In the genomic region with DNA sequence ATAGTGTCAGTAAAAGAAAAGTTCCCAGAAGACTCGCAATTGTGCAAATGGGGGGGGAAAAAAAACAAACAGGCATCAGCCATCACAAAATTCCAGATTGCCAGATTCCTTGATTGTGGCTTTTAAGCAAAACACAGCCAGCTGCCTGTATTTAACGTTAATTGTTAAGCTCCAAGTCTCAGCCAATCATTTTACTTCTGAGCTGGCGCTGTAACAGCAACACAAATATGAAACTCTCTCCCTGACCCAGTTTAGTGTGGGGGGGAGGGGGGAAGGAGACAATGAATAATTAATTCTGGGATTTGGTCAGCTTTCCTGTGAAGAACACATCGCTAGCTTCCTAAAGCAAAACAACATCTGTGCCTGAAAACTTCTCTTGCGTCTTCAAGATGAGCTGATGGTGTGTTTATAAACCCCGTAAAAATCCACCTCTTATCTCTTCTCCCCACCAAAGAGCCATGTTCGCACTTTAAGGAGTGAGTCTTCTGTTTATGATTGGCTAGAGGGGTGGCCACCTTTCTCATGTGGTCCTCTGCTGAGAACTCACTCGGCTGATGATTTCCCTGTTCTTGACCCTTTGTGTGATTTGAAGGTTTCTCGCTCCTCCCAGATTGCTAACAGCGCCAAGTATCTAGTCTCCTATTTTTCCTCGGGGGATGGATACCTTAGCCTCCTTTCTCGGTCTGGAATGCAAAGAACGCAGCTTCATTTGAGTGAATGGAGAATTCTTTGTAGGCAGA, we compare ENCODE assay signal across 8 cellular contexts.
DNase-seq lines count a peak whose midpoint lies in the region; ATAC-seq and TF ChIP-seq lines count a peak whose summit lies in the region.

No MANE protein-coding gene starts in this region.

- no peak for ATAC-seq in natural killer cell treated with Interleukin-12 subunit alpha and Interleukin-12 subunit beta and Interleukin-15 and Interleukin-18, amount 100 ng/mL, for 72 hours
- no peak for ATAC-seq in HG02759 (IDR thresholded peaks at IDR 0.05; ENCODE audit: unreplicated experiment)
- ATAC-seq in HG02623 (IDR thresholded peaks at IDR 0.05; ENCODE audit: unreplicated experiment), result no peak
- ATAC-seq in HG02870 (IDR thresholded peaks at IDR 0.05; ENCODE audit: unreplicated experiment), result no peak

- peaks cover 18 to 40% of the 10 kb centered on the region in 2 donors for H3K27me3 Mint-ChIP-seq in CD8-positive, alpha-beta memory T cell
- H3K27me3 Mint-ChIP-seq in natural killer cell treated with Interleukin-12 subunit alpha and Interleukin-12 subunit beta and Interleukin-15 and Interleukin-18, amount 100 ng/mL, for 72 hours, result peaks cover 34 to 35% of the 10 kb centered on the region in 2 donors
- H3K27me3 Mint-ChIP-seq in activated T-helper 1 cell treated with anti-CD3 and anti-CD28 coated beads, Interleukin-12 subunit alpha, Interleukin-12 subunit beta, Interleukin-2, Interleukin-4 antibody, amounts not matched to agents 30 ng/mL and 10 ng/mL and 1 ng/mL, durations not matched to agents 14 hours and 24 hours and 36 hours (ENCODE audit: insufficient read depth), result peaks cover 30% of the 10 kb centered on the region

- no peak overlapping the region for H3K27ac ChIP-seq in CD8-positive, alpha-beta memory T cell (ENCODE audit: low read depth, low read length)

- no peaks in the 10 kb centered on the region for H3K9me3 ChIP-seq in CD8-positive, alpha-beta memory T cell (ENCODE audit: low read length)

- H3K4me1 Mint-ChIP-seq in CD8-positive, alpha-beta memory T cell, result peaks cover 11 to 12% (median 11%) of the 10 kb centered on the region in 3 donors
- H3K4me1 Mint-ChIP-seq in natural killer cell treated with Interleukin-12 subunit alpha and Interleukin-12 subunit beta and Interleukin-15 and Interleukin-18, amount 100 ng/mL, for 72 hours (ENCODE audit: low read depth in 2 of 2), result peaks cover 4 to 11% of the 10 kb centered on the region in 2 donors
- H3K4me1 Mint-ChIP-seq in activated T-helper 1 cell treated with anti-CD3 and anti-CD28 coated beads, Interleukin-12 subunit alpha, Interleukin-12 subunit beta, Interleukin-2, Interleukin-4 antibody, amounts not matched to agents 30 ng/mL and 10 ng/mL and 1 ng/mL, durations not matched to agents 14 hours and 24 hours and 36 hours (ENCODE audit: low read depth), result peaks cover 7% of the 10 kb centered on the region

- H3K4me1 ChIP-seq in CD8-positive, alpha-beta memory T cell (ENCODE audit: insufficient read depth, low read length), result peaks cover 5% of the 10 kb centered on the region

- no peaks in the 10 kb centered on the region for H3K36me3 ChIP-seq in CD8-positive, alpha-beta memory T cell (ENCODE audit: insufficient read depth, low read length)

- peak overlapping the region in 6 of 7 donors; percentile 65 to 80 (median 73) for H3K4me3 Mint-ChIP-seq in CD8-positive, alpha-beta memory T cell
- H3K4me3 Mint-ChIP-seq in natural killer cell treated with Interleukin-12 subunit alpha and Interleukin-12 subunit beta and Interleukin-15 and Interleukin-18, amount 100 ng/mL, for 72 hours, result peak overlapping the region; percentile 57
- H3K4me3 Mint-ChIP-seq in activated T-helper 1 cell treated with anti-CD3 and anti-CD28 coated beads, Interleukin-12 subunit alpha, Interleukin-12 subunit beta, Interleukin-2, Interleukin-4 antibody, amounts not matched to agents 30 ng/mL and 10 ng/mL and 1 ng/mL, durations not matched to agents 14 hours and 24 hours and 36 hours, result no peak overlapping the region

- POLR2A ChIA-PET in CD8-positive, alpha-beta memory T cell (lab: Charles Lee), result no interaction called here

- CTCF ChIA-PET in CD8-positive, alpha-beta memory T cell (lab: Charles Lee), result interaction anchor here (1.5 kb wide), 1 partner anchor 891 kb away, joined by 3 read pairs; no protein-coding TSS in a partner anchor

- no peak for DNase-seq in CD8-positive, alpha-beta memory T cell
- peak; percentile 32 for DNase-seq in NCI-H69 (lab: John Stamatoyannopoulos, UW)
- peak; percentile 13 to 19 for DNase-seq in erythroblast (lab: John Stamatoyannopoulos, UW)
- DNase-seq in natural killer cell treated with Interleukin-12 subunit alpha and Interleukin-12 subunit beta and Interleukin-15 and Interleukin-18, amount 100 ng/mL, for 72 hours (ENCODE audit: low spot score), result no peak
- no peak for DNase-seq in activated T-helper 1 cell treated with anti-CD3 and anti-CD28 coated beads, Interleukin-12 subunit alpha, Interleukin-12 subunit beta, Interleukin-2, Interleukin-4 antibody, amounts not matched to agents 30 ng/mL and 10 ng/mL and 1 ng/mL, durations not matched to agents 14 hours and 24 hours and 36 hours (ENCODE audit: low spot score)

- peaks cover 5% of the 10 kb centered on the region for H3K27me3 ChIP-seq in CD8-positive, alpha-beta memory T cell (ENCODE audit: insufficient read depth, low read length, poor library complexity, severe bottlenecking)

- TF ChIP-seq POLR2A in erythroblast (IDR thresholded peaks at IDR 0.05; ENCODE audit: low read length), result no peak

- H3K9me3 Mint-ChIP-seq in CD8-positive, alpha-beta memory T cell, result no peaks in the 10 kb centered on the region
- H3K9me3 Mint-ChIP-seq in natural killer cell treated with Interleukin-12 subunit alpha and Interleukin-12 subunit beta and Interleukin-15 and Interleukin-18, amount 100 ng/mL, for 72 hours, result no peaks in the 10 kb centered on the region
- H3K9me3 Mint-ChIP-seq in activated T-helper 1 cell treated with anti-CD3 and anti-CD28 coated beads, Interleukin-12 subunit alpha, Interleukin-12 subunit beta, Interleukin-2, Interleukin-4 antibody, amounts not matched to agents 30 ng/mL and 10 ng/mL and 1 ng/mL, durations not matched to agents 14 hours and 24 hours and 36 hours, result no peaks in the 10 kb centered on the region

- H3K36me3 Mint-ChIP-seq in CD8-positive, alpha-beta memory T cell, result no peaks in the 10 kb centered on the region
- no peaks in the 10 kb centered on the region for H3K36me3 Mint-ChIP-seq in natural killer cell treated with Interleukin-12 subunit alpha and Interleukin-12 subunit beta and Interleukin-15 and Interleukin-18, amount 100 ng/mL, for 72 hours
- no peaks in the 10 kb centered on the region for H3K36me3 Mint-ChIP-seq in activated T-helper 1 cell treated with anti-CD3 and anti-CD28 coated beads, Interleukin-12 subunit alpha, Interleukin-12 subunit beta, Interleukin-2, Interleukin-4 antibody, amounts not matched to agents 30 ng/mL and 10 ng/mL and 1 ng/mL, durations not matched to agents 14 hours and 24 hours and 36 hours (ENCODE audit: low read depth)

- peak overlapping the region in 1 of 8 donors; percentile 42 for H3K27ac Mint-ChIP-seq in CD8-positive, alpha-beta memory T cell
- peak overlapping the region in 1 of 2 donors; percentile 74 for H3K27ac Mint-ChIP-seq in natural killer cell treated with Interleukin-12 subunit alpha and Interleukin-12 subunit beta and Interleukin-15 and Interleukin-18, amount 100 ng/mL, for 72 hours
- H3K27ac Mint-ChIP-seq in activated T-helper 1 cell treated with anti-CD3 and anti-CD28 coated beads, Interleukin-12 subunit alpha, Interleukin-12 subunit beta, Interleukin-2, Interleukin-4 antibody, amounts not matched to agents 30 ng/mL and 10 ng/mL and 1 ng/mL, durations not matched to agents 14 hours and 24 hours and 36 hours, result no peak overlapping the region

- intact Hi-C loops in activated T-helper 1 cell treated with anti-CD3 and anti-CD28 coated beads, Interleukin-12 subunit alpha, Interleukin-12 subunit beta, Interleukin-2, Interleukin-4 antibody, amounts not matched to agents 30 ng/mL and 10 ng/mL and 1 ng/mL, durations not matched to agents 14 hours and 24 hours and 36 hours (cut with micrococcal nuclease), result loop anchor here (1.0 to 10.0 kb wide), 2 partner anchors 326 to 477 kb away; no protein-coding TSS in a partner anchor

- H3K4me3 ChIP-seq in CD8-positive, alpha-beta memory T cell (ENCODE audit: low read length), result peak overlapping the region; percentile 5

Comparison
In these comparisons a context has a peak if more than half of its experiments do, and no peak if none do; other contexts are left out.
1. DNase-seq: peak in NCI-H69 (single experiment) and erythroblast (2 of 2); none in CD8-positive, alpha-beta memory T cell (0 of 5), natural killer cell treated with Interleukin-12 subunit alpha and Interleukin-12 subunit beta and Interleukin-15 and Interleukin-18, amount 100 ng/mL, for 72 hours (single experiment) and activated T-helper 1 cell treated with anti-CD3 and anti-CD28 coated beads, Interleukin-12 subunit alpha, Interleukin-12 subunit beta, Interleukin-2, Interleukin-4 antibody, amounts not matched to agents 30 ng/mL and 10 ng/mL and 1 ng/mL, durations not matched to agents 14 hours and 24 hours and 36 hours (single experiment).